Comparison of ENCODE assay signal across 1 cellular context in genomic region chr22:46370584-46371373, GRCh38.
TF ChIP-seq lines count a peak whose summit lies in the region.

No MANE protein-coding gene starts in this region.

TF ChIP-seq in HepG2, 621 proteins besides CTCF, POLR2A, EP300 and RAD21 (continued from another document):
- TF ChIP-seq E2F2 (CRISPR knock-in tag; IDR thresholded peaks at IDR 0.05; ENCODE audit: borderline replicate concordance) (no peak), GATAD2A (CRISPR knock-in tag; IDR thresholded peaks at IDR 0.05) (0 out of 2 replicates have a peak, but pooled peaks have one; percentile 9), HIVEP1 (CRISPR knock-in tag; IDR thresholded peaks at IDR 0.05) (0 out of 2 replicates have a peak, but pooled peaks have one; percentile 16)
